1 cellular context compared by ENCODE assay signal in the genomic region with DNA sequence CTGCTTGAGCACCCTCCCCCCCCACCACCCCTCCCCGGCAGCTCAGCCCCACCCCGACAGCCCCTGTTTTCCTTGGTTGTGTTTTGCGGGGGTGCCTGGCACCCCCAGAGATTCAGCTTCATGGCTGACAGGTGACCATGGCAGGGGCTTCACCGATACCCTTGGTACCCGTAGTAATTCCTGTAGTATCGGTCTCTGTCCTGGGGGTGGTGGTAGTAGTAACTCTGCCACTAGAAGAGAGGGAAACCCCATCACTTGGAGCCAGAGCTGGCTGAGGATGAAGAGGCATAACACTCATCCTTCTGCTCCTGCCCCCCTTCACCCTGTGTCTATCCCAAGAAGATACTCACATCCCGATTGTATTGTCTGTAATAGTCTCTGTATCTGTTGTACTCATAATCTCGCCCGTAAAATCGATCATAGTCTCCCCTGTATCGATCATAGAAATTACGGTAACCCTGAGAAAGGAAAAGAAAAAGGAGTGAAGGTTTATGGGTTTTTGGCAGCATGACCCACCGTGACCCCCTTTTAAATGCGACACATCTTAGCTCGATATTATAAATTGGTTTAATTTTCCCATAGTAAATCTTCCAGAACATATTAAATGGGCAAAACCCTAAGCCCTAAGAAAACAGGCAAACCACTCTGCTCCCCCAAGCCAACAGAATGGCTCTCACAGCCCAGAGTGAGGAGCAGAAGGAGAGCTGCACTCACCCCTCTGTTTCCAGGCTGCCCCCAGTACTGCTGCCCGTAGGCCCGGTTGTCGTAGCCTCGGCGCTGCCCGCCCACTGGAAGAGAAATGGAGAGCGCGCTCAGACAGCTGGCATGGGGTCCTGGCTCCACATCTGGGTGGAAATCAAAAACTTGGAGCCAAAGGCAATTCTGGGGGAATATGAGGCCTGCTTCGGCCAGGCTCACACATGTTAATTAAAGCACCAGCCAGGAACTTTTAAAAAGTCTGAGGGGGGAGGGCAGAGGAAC.
TF ChIP-seq lines count a peak whose summit lies in the region.

No MANE protein-coding gene starts in this region.

TF ChIP-seq in WTC11, 78 proteins besides CTCF, POLR2A, EP300 and RAD21:
- TF ChIP-seq, protein P1, sequence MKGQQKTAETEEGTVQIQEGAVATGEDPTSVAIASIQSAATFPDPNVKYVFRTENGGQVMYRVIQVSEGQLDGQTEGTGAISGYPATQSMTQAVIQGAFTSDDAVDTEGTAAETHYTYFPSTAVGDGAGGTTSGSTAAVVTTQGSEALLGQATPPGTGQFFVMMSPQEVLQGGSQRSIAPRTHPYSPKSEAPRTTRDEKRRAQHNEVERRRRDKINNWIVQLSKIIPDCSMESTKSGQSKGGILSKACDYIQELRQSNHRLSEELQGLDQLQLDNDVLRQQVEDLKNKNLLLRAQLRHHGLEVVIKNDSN (CRISPR knock-in tag; IDR thresholded peaks at IDR 0.05), result no peak
- TF ChIP-seq ETV6 (CRISPR knock-in tag; IDR thresholded peaks at IDR 0.05) (no peak), ZNF416 (CRISPR knock-in tag; IDR thresholded peaks at IDR 0.05) (no peak), NFYB (CRISPR knock-in tag; conservative IDR thresholded peaks at IDR 0.05; ENCODE audit: low read depth) (no peak), ZNF219 (CRISPR knock-in tag; IDR thresholded peaks at IDR 0.05; ENCODE audit: borderline replicate concordance) (no peak), ZNF671 (CRISPR knock-in tag; IDR thresholded peaks at IDR 0.05) (no peak), FOXK1 (CRISPR knock-in tag; IDR thresholded peaks at IDR 0.05) (no peak), KAT7 (CRISPR knock-in tag; IDR thresholded peaks at IDR 0.05; ENCODE audit: borderline replicate concordance) (no peak), NR2C2 (CRISPR knock-in tag; IDR thresholded peaks at IDR 0.05) (no peak), FOXP1 (CRISPR knock-in tag; IDR thresholded peaks at IDR 0.05; ENCODE audit: borderline replicate concordance) (no peak), IRF2 (CRISPR knock-in tag; IDR thresholded peaks at IDR 0.05; ENCODE audit: borderline replicate concordance, low read depth) (no peak)
- TF ChIP-seq, protein P2, sequence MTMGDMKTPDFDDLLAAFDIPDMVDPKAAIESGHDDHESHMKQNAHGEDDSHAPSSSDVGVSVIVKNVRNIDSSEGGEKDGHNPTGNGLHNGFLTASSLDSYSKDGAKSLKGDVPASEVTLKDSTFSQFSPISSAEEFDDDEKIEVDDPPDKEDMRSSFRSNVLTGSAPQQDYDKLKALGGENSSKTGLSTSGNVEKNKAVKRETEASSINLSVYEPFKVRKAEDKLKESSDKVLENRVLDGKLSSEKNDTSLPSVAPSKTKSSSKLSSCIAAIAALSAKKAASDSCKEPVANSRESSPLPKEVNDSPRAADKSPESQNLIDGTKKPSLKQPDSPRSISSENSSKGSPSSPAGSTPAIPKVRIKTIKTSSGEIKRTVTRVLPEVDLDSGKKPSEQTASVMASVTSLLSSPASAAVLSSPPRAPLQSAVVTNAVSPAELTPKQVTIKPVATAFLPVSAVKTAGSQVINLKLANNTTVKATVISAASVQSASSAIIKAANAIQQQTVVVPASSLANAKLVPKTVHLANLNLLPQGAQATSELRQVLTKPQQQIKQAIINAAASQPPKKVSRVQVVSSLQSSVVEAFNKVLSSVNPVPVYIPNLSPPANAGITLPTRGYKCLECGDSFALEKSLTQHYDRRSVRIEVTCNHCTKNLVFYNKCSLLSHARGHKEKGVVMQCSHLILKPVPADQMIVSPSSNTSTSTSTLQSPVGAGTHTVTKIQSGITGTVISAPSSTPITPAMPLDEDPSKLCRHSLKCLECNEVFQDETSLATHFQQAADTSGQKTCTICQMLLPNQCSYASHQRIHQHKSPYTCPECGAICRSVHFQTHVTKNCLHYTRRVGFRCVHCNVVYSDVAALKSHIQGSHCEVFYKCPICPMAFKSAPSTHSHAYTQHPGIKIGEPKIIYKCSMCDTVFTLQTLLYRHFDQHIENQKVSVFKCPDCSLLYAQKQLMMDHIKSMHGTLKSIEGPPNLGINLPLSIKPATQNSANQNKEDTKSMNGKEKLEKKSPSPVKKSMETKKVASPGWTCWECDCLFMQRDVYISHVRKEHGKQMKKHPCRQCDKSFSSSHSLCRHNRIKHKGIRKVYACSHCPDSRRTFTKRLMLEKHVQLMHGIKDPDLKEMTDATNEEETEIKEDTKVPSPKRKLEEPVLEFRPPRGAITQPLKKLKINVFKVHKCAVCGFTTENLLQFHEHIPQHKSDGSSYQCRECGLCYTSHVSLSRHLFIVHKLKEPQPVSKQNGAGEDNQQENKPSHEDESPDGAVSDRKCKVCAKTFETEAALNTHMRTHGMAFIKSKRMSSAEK (CRISPR knock-in tag; IDR thresholded peaks at IDR 0.05; ENCODE audit: borderline replicate concordance), result no peak
- TF ChIP-seq, protein P3, sequence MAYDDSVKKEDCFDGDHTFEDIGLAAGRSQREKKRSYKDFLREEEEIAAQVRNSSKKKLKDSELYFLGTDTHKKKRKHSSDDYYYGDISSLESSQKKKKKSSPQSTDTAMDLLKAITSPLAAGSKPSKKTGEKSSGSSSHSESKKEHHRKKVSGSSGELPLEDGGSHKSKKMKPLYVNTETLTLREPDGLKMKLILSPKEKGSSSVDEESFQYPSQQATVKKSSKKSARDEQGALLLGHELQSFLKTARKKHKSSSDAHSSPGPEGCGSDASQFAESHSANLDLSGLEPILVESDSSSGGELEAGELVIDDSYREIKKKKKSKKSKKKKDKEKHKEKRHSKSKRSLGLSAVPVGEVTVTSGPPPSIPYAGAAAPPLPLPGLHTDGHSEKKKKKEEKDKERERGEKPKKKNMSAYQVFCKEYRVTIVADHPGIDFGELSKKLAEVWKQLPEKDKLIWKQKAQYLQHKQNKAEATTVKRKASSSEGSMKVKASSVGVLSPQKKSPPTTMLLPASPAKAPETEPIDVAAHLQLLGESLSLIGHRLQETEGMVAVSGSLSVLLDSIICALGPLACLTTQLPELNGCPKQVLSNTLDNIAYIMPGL (CRISPR knock-in tag; IDR thresholded peaks at IDR 0.05), result no peak
- TF ChIP-seq, protein P4, sequence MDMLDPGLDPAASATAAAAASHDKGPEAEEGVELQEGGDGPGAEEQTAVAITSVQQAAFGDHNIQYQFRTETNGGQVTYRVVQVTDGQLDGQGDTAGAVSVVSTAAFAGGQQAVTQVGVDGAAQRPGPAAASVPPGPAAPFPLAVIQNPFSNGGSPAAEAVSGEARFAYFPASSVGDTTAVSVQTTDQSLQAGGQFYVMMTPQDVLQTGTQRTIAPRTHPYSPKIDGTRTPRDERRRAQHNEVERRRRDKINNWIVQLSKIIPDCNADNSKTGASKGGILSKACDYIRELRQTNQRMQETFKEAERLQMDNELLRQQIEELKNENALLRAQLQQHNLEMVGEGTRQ (CRISPR knock-in tag; IDR thresholded peaks at IDR 0.05), result no peak
- TF ChIP-seq, protein P5, sequence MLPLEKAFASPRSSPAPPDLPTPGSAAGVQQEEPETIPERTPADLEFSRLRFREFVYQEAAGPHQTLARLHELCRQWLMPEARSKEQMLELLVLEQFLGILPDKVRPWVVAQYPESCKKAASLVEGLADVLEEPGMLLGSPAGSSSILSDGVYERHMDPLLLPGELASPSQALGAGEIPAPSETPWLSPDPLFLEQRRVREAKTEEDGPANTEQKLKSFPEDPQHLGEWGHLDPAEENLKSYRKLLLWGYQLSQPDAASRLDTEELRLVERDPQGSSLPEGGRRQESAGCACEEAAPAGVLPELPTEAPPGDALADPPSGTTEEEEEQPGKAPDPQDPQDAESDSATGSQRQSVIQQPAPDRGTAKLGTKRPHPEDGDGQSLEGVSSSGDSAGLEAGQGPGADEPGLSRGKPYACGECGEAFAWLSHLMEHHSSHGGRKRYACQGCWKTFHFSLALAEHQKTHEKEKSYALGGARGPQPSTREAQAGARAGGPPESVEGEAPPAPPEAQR (CRISPR knock-in tag; IDR thresholded peaks at IDR 0.05), result no peak
- TF ChIP-seq, protein P6, sequence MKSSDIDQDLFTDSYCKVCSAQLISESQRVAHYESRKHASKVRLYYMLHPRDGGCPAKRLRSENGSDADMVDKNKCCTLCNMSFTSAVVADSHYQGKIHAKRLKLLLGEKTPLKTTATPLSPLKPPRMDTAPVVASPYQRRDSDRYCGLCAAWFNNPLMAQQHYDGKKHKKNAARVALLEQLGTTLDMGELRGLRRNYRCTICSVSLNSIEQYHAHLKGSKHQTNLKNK (CRISPR knock-in tag; IDR thresholded peaks at IDR 0.05), result no peak
- TF ChIP-seq, protein P7, sequence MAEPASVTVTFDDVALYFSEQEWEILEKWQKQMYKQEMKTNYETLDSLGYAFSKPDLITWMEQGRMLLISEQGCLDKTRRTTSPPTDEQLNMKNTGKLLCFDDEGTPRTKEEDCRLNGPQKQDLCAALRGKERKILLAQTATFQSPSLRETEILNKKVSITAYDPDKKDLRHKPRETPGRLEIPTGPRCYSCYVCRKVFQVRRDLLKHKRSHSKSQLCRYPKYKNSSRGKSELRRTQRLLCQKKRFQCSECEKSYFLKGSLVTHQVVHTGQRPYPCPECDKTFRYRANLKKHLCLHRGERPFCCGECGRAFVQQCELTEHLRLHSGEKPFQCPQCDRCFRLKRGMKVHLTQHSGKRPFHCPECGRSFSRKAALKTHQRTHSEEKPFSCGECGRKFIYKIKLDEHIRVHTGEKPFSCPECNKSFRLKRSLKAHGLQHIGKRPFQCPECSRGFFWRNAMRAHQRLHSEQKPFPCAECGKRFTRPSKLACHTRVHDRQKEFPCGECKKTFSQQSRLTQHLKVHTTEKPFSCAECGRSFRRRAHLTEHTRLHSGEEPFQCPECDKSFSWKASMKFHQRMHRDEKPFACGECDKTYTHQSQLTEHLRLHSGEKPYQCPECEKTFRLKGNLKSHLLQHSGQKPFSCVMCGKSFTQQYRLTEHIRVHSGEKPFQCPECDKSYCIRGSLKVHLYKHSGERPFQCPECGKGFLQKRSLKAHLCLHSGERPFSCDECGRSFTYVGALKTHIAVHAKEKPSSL (CRISPR knock-in tag; conservative IDR thresholded peaks at IDR 0.05), result no peak
- TF ChIP-seq, protein P8, sequence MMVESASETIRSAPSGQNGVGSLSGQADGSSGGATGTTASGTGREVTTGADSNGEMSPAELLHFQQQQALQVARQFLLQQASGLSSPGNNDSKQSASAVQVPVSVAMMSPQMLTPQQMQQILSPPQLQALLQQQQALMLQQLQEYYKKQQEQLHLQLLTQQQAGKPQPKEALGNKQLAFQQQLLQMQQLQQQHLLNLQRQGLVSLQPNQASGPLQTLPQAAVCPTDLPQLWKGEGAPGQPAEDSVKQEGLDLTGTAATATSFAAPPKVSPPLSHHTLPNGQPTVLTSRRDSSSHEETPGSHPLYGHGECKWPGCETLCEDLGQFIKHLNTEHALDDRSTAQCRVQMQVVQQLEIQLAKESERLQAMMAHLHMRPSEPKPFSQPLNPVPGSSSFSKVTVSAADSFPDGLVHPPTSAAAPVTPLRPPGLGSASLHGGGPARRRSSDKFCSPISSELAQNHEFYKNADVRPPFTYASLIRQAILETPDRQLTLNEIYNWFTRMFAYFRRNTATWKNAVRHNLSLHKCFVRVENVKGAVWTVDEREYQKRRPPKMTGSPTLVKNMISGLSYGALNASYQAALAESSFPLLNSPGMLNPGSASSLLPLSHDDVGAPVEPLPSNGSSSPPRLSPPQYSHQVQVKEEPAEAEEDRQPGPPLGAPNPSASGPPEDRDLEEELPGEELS (CRISPR knock-in tag; IDR thresholded peaks at IDR 0.05), result no peak
- TF ChIP-seq, protein P9, sequence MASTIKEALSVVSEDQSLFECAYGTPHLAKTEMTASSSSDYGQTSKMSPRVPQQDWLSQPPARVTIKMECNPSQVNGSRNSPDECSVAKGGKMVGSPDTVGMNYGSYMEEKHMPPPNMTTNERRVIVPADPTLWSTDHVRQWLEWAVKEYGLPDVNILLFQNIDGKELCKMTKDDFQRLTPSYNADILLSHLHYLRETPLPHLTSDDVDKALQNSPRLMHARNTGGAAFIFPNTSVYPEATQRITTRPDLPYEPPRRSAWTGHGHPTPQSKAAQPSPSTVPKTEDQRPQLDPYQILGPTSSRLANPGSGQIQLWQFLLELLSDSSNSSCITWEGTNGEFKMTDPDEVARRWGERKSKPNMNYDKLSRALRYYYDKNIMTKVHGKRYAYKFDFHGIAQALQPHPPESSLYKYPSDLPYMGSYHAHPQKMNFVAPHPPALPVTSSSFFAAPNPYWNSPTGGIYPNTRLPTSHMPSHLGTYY (CRISPR knock-in tag; IDR thresholded peaks at IDR 0.05), result no peak
